25 cellular contexts compared by ENCODE assay signal in genomic region chr11:78226684-78227680, GRCh38. TPM values are rescaled to one million over a fixed set of nuclear protein-coding genes. Genes with fewer than 3 reads are reported as not detected.
DNase-seq lines count a peak whose midpoint lies in the region; ATAC-seq, FAIRE-seq and TF ChIP-seq lines count a peak whose summit lies in the region.
"Had no signal": no experiment of that assay in that cellular context is flagged by ENCODE, and none has a peak within 500 bp of the region (broad histone marks: within the 10 kb centered on the region; RNA-seq: fewer than 3 reads in every experiment).

No MANE protein-coding gene starts in this region.

- no peak for TF ChIP-seq POLR2A in endothelial cell of umbilical vein (IDR thresholded peaks at IDR 0.05; ENCODE audit: low read depth, low read length)

- H3K36me3 ChIP-seq in right atrium auricular region, result peaks cover 41% of the 10 kb centered on the region
- H3K36me3 ChIP-seq in KOPT-K1 (ENCODE audit: insufficient read depth, low read length), result peaks cover 99% of the 10 kb centered on the region
- H3K36me3 ChIP-seq in endothelial cell of umbilical vein (ENCODE audit: control insufficient read depth in 2 of 2, extremely low read depth in 1 of 2, insufficient read depth in 2 of 2, low read length in 2 of 2), result peaks cover 11 to 28% of the 10 kb centered on the region in 2 experiments

- no peak overlapping the region for H3K9ac ChIP-seq in endothelial cell of umbilical vein (replicated peaks; ENCODE audit: extremely low read depth, insufficient read depth, low read length)

- H2AFZ ChIP-seq in endothelial cell of umbilical vein (ENCODE audit: low read depth, low read length), result no peak overlapping the region

- FAIRE-seq in endothelial cell of umbilical vein (lab: Jason Lieb, UNC), result no peak

- H3K27ac ChIP-seq in right atrium auricular region, result no peak overlapping the region
- H3K27ac ChIP-seq in KOPT-K1 (ENCODE audit: low read depth, low read length, poor library complexity, severe bottlenecking), result peak overlapping the region; percentile 16
- no peak overlapping the region for H3K27ac ChIP-seq in endothelial cell of umbilical vein (ENCODE audit: insufficient read depth, low read depth, low read length)
- H3K27ac ChIP-seq: gastroesophageal sphincter, psoas muscle had no signal

- POLR2A ChIA-PET in endothelial cell of umbilical vein (lab: Charles Lee), result no interaction called here

- H3K4me1 Mint-ChIP-seq in glutamatergic neuron (ENCODE audit: low read depth, unreplicated experiment), result peaks cover 4% of the 10 kb centered on the region
- no peaks in the 10 kb centered on the region for H3K4me1 Mint-ChIP-seq in immature natural killer cell
- H3K4me1 Mint-ChIP-seq: central memory CD8-positive, alpha-beta T cell; H9 had no signal

- BruUV-seq in endothelial cell of umbilical vein (replicated peaks; lab: Mats Ljungman, UMichigan), result TSS peak; percentile 80

- H3K9me3 ChIP-seq in right atrium auricular region, result no peaks in the 10 kb centered on the region
- H3K9me3 ChIP-seq in KOPT-K1 (ENCODE audit: insufficient read depth, low read length, poor library complexity, severe bottlenecking), result no peaks in the 10 kb centered on the region
- H3K9me3 ChIP-seq in endothelial cell of umbilical vein (replicated peaks; ENCODE audit: control insufficient read depth, insufficient read depth, low read length), result no peaks in the 10 kb centered on the region
- H3K9me3 ChIP-seq: ascending aorta, gastroesophageal sphincter, psoas muscle, thoracic aorta had no signal

- no peaks in the 10 kb centered on the region for H3K27me3 ChIP-seq in right atrium auricular region
- no peaks in the 10 kb centered on the region for H3K27me3 ChIP-seq in endothelial cell of umbilical vein (ENCODE audit: control insufficient read depth in 2 of 2, insufficient read depth in 2 of 2, low read length in 2 of 2)
- H3K27me3 ChIP-seq: ascending aorta, gastroesophageal sphincter had no signal

- H3K79me2 ChIP-seq in endothelial cell of umbilical vein (ENCODE audit: control insufficient read depth, insufficient read depth, low read length), result no peaks in the 10 kb centered on the region

- H3K4me1 ChIP-seq in right atrium auricular region, result peaks cover 0 to 20% of the 10 kb centered on the region in 2 donors
- H3K4me1 ChIP-seq in endothelial cell of umbilical vein (ENCODE audit: control insufficient read depth, extremely low read depth, insufficient read depth, low read length), result peaks cover 4% of the 10 kb centered on the region
- H3K4me1 ChIP-seq: psoas muscle had no signal

- H3K4me3 ChIP-seq in right atrium auricular region (no peak overlapping the region), endothelial cell of umbilical vein (replicated peaks in 1 of 3; ENCODE audit: insufficient read depth in 1 of 3, low read depth in 1 of 3, low read length in 3 of 3) (no peak overlapping the region)
- H3K4me3 ChIP-seq: ascending aorta, gastroesophageal sphincter, psoas muscle, smooth muscle cell, thoracic aorta had no signal

- H3K27ac Mint-ChIP-seq in glutamatergic neuron (ENCODE audit: unreplicated experiment), result no peak overlapping the region
- H3K27ac Mint-ChIP-seq in immature natural killer cell, result no peak overlapping the region
- H3K27ac Mint-ChIP-seq: mesothelial cell of epicardium, T-cell had no signal

- CTCF ChIA-PET in endothelial cell of umbilical vein (lab: Charles Lee), result interaction anchor here (1.0 to 5.7 kb wide), 12 partner anchors 11 to 359 kb away, joined by 3 to 254 read pairs (median 10); partner anchors contain the start of gene GAB2

- H3K9me1 ChIP-seq in endothelial cell of umbilical vein (replicated peaks; ENCODE audit: control insufficient read depth, extremely low read depth, insufficient read depth, low read length), result no peaks in the 10 kb centered on the region

- TF ChIP-seq CTCF in right atrium auricular region (IDR thresholded peaks at IDR 0.05) (no peak), endothelial cell of umbilical vein (IDR thresholded peaks at IDR 0.05; ENCODE audit: extremely low read depth in 1 of 2, insufficient read depth in 1 of 2, low read depth in 1 of 2, low read length in 2 of 2) (no peak), glutamatergic neuron (IDR thresholded peaks at IDR 0.05; ENCODE audit: partially characterized antibody, unreplicated experiment) (no peak)

- H4K20me1 ChIP-seq in endothelial cell of umbilical vein (replicated peaks; ENCODE audit: control insufficient read depth, extremely low read depth, insufficient read depth, low read length), result no peaks in the 10 kb centered on the region

- H3K36me3 Mint-ChIP-seq in glutamatergic neuron (ENCODE audit: unreplicated experiment) (peaks cover 19% of the 10 kb centered on the region), immature natural killer cell (peaks cover 0 to 6% (median 3%) of the 10 kb centered on the region in 3 donors)

- intact Hi-C loops in Right ventricle myocardium inferior (cut with DNase I) (no loop called here), endothelial cell of umbilical vein (cut with micrococcal nuclease) (no loop called here)

- H3K27me3 Mint-ChIP-seq in glutamatergic neuron (ENCODE audit: unreplicated experiment), result peaks cover 12% of the 10 kb centered on the region
- H3K27me3 Mint-ChIP-seq in immature natural killer cell (ENCODE audit: low read depth in 3 of 3), result peaks cover 0 to 3% (median 1%) of the 10 kb centered on the region in 3 donors
- H3K27me3 Mint-ChIP-seq: central memory CD8-positive, alpha-beta T cell; T-cell had no signal

- no peak overlapping the region for H3K4me2 ChIP-seq in endothelial cell of umbilical vein (ENCODE audit: insufficient read depth, low read length)
- H3K4me2 ChIP-seq: smooth muscle cell had no signal

- peak; percentile 52 for DNase-seq in right atrium auricular region (ENCODE audit: low spot score)
- DNase-seq in Right ventricle myocardium inferior (ENCODE audit: missing footprints), result no peak
- DNase-seq in endothelial cell of umbilical vein (ENCODE audit: low read depth, low spot score), result no peak
- no peak for DNase-seq in glutamatergic neuron
- DNase-seq in immature natural killer cell, result no peak
- no peak for DNase-seq in GF-D8 (lab: John Stamatoyannopoulos, UW)
- DNase-seq: activated CD8-positive, alpha-beta memory T cell treated with anti-CD3 and anti-CD28 coated beads for 24 hours; activated effector memory CD4-positive, alpha-beta T cell treated with anti-CD3 and anti-CD28 coated beads, Interleukin-2, amount 50 U/mL, for 16 hours; COR-L47; H9; left cardiac atrium; NCI-H1417; NCI-H526; psoas muscle; SHP77 treated with DMSO at 0.1 percent for 48 hours; stimulated activated CD4-positive, alpha-beta T cell treated with anti-CD3 and anti-CD28 coated beads, Interleukin-4, amount 100 ng/mL, for 4 hours had no signal

- peaks cover 11% of the 10 kb centered on the region for H3K9me3 Mint-ChIP-seq in glutamatergic neuron (ENCODE audit: unreplicated experiment)
- no peaks in the 10 kb centered on the region for H3K9me3 Mint-ChIP-seq in immature natural killer cell
- H3K9me3 Mint-ChIP-seq: central memory CD8-positive, alpha-beta T cell; H9; mesothelial cell of epicardium; T-cell had no signal

- dilution Hi-C loops in endothelial cell of umbilical vein (cut with MboI; ENCODE audit: extremely low pct_ligation_motif_present, low sequenced_read_pairs), result no loop called here

- H3K4me3 Mint-ChIP-seq in glutamatergic neuron (ENCODE audit: unreplicated experiment) (no peak overlapping the region), immature natural killer cell (no peak overlapping the region)
- H3K4me3 Mint-ChIP-seq: central memory CD8-positive, alpha-beta T cell; H9; mesothelial cell of epicardium; T-cell had no signal

- ATAC-seq in Right ventricle myocardium inferior (no peak), GM18519 (IDR thresholded peaks at IDR 0.05; ENCODE audit: low FRiP score, unreplicated experiment) (no peak)
- ATAC-seq: gastroesophageal sphincter, left cardiac atrium, psoas muscle, T-cell had no signal

TF ChIP-seq in endothelial cell of umbilical vein, 7 proteins besides CTCF, POLR2A, EP300 and RAD21 (continues in another document):
- TF ChIP-seq MAX (IDR thresholded peaks at IDR 0.05; ENCODE audit: insufficient read depth, insufficient read length), result no peak
- TF ChIP-seq POLR2AphosphoS5 (IDR thresholded peaks at IDR 0.05; ENCODE audit: insufficient read depth, low read depth, low read length), result no peak
- no peak for TF ChIP-seq GATA2 (IDR thresholded peaks at IDR 0.05; ENCODE audit: insufficient read depth, insufficient read length, low read depth, low read length)
- no peak for TF ChIP-seq JUN (IDR thresholded peaks at IDR 0.05; ENCODE audit: borderline replicate concordance, insufficient read depth, insufficient read length, low read depth)
- TF ChIP-seq MYC (IDR thresholded peaks at IDR 0.05; ENCODE audit: low read depth, low read length), result no peak

RNA-seq across cellular contexts. Expression of gene USP35, which starts 38.3 kb away (rescaled TPM):
- total RNA-seq in right atrium auricular region (1 to 10 TPM; 8.0 to 8.6 TPM), Right ventricle myocardium inferior (6.2 TPM), endothelial cell of umbilical vein (10.3 and 12.4 TPM in 2 replicates), glutamatergic neuron (ENCODE audit: unreplicated experiment) (34.2 TPM)
- polyA plus RNA-seq in endothelial cell of umbilical vein (8.9 and 9.1 TPM in 2 replicates), immature natural killer cell (under 1 TPM in 2 of 3 donors, not detected in 1; 0.20 to 0.27 TPM)
- polyA plus RNA-seq in endothelial cell of umbilical vein (2011; cell fraction: cytosol; rRNA removed), result 4.4 and 6.4 TPM in 2 replicates
- 44.1 and 44.9 TPM in 2 replicates for polyA plus RNA-seq in endothelial cell of umbilical vein (2011; cell fraction: nucleus; rRNA removed)
- 7.5 and 11.9 TPM in 2 replicates for polyA plus RNA-seq in endothelial cell of umbilical vein (2012)
- 9.9 and 12.7 TPM in 2 replicates for polyA minus RNA-seq in endothelial cell of umbilical vein
- polyA minus RNA-seq in endothelial cell of umbilical vein (2011; cell fraction: cytosol; rRNA and poly(A)+ RNA removed), result 1.8 TPM
- polyA minus RNA-seq in endothelial cell of umbilical vein (2011; cell fraction: nucleus; rRNA and poly(A)+ RNA removed), result 14.0 and 14.3 TPM in 2 replicates

RNA-seq across cellular contexts. Expression of gene KCTD21, which starts 38.6 kb away (rescaled TPM):
- total RNA-seq in right atrium auricular region (10 to 100 TPM in 1 of 2 donors, 1 to 10 TPM in 1; 9.8 to 12.9 TPM), Right ventricle myocardium inferior (10.6 TPM), endothelial cell of umbilical vein (8.5 and 9.5 TPM in 2 replicates), glutamatergic neuron (ENCODE audit: unreplicated experiment) (9.7 TPM)
- polyA plus RNA-seq in endothelial cell of umbilical vein (11.9 and 16.0 TPM in 2 replicates), immature natural killer cell (1 to 10 TPM in 1 of 3 donors, under 1 TPM in 1, not detected in 1; 0.44 to 1.1 TPM)
- 12.0 and 13.0 TPM in 2 replicates for polyA plus RNA-seq in endothelial cell of umbilical vein (2011; cell fraction: cytosol; rRNA removed)
- 7.3 and 8.5 TPM in 2 replicates for polyA plus RNA-seq in endothelial cell of umbilical vein (2011; cell fraction: nucleus; rRNA removed)
- polyA plus RNA-seq in endothelial cell of umbilical vein (2012), result 9.8 and 10.6 TPM in 2 replicates
- 32.9 and 37.1 TPM in 2 replicates for polyA minus RNA-seq in endothelial cell of umbilical vein
- polyA minus RNA-seq in endothelial cell of umbilical vein (2011; cell fraction: cytosol; rRNA and poly(A)+ RNA removed), result 1.1 TPM
- 5.8 and 6.3 TPM in 2 replicates for polyA minus RNA-seq in endothelial cell of umbilical vein (2011; cell fraction: nucleus; rRNA and poly(A)+ RNA removed)
